15 cellular contexts compared by ENCODE assay signal in the genomic region with DNA sequence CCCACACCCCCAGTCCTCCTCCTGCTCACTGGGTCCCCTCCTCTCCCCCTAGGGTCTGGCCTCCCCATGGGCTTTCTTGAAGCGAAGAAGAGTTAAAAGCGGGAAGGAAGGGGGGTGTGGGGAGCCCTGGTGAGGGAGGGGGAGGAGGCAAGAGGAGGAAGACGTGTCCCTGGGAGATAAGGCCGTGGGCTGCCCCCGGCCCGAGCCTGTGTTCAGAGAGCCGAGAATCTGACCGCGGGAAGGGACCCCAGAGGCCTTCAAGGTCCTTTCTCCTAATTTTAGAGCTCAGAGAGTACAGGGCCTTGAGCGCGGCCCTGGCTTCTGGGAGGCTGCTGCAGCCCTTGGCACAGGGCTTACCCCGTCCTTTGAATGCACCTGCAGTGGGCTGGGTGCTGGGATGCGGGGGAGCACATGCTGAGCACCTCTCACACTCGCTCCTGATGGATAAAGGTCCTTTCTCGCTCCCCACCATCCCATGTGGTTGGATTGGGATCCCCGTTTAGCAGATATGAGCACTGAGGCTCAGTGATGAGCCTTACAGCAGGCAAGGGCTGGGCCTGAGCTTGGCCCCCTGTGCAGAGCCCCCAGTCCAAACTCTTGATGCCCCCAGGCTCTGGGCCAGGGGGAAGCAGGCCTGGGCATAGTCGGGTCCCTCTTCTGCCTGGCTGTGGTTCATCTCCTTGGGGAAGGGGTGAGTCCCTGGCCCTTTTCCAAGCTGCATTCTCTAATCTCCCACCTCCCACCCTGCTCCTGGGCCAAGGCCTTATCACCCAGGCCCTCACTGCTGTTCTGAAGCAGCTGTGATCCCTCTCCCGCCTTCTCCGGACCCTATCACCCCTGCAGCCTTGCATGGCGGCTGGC. TPM values are rescaled to one million over a fixed set of nuclear protein-coding genes. Genes with fewer than 3 reads are reported as not detected.
"Had no signal": no experiment of that assay in that cellular context is flagged by ENCODE, and none has a peak within 500 bp of the region (broad histone marks: within the 10 kb centered on the region; RNA-seq: fewer than 3 reads in every experiment).

No MANE protein-coding gene starts in this region.

- H3K9me3 ChIP-seq: sigmoid colon had no signal

- DNase-seq: activated CD4-positive, alpha-beta T cell treated with anti-CD3 and anti-CD28 coated beads, Interleukin-2, amount 10 ng/mL, durations not matched to agents 7 days and 5 days; activated CD8-positive, alpha-beta memory T cell treated with anti-CD3 and anti-CD28 coated beads, Interleukin-2, amount 50 U/mL, for 4 hours; activated naive CD4-positive, alpha-beta T cell treated with anti-CD3 and anti-CD28 coated beads, Interleukin-2, amount 10 ng/mL, durations not matched to agents 7 days and 5 days; activated T-cell treated with anti-CD3 and anti-CD28 coated beads, Interleukin-2, amount 50 U/mL, for 4 hours; foreskin melanocyte; sigmoid colon; stimulated activated naive B cell treated with anti-CD40 and anti-IgM and Interleukin-4, amounts not matched to agents 10 μg/mL and 1 μg/mL and 100 μg/mL, for 72 hours had no signal

- H3K4me3 ChIP-seq: coronary artery, lung, sigmoid colon had no signal

- H3K36me3 Mint-ChIP-seq: natural killer cell treated with Interleukin-12 subunit alpha and Interleukin-12 subunit beta and Interleukin-15 and Interleukin-18, amount 100 ng/mL, for 72 hours; stimulated activated naive B cell treated with anti-CD40 and anti-IgM and Interleukin-4, amounts not matched to agents 10 μg/mL and 1 μg/mL and 100 μg/mL, for 72 hours had no signal

- H3K27ac ChIP-seq: coronary artery, sigmoid colon had no signal

- H3K36me3 ChIP-seq: sigmoid colon had no signal

- H3K27ac Mint-ChIP-seq: activated CD4-positive, alpha-beta T cell treated with anti-CD3 and anti-CD28 coated beads, Interleukin-2, amount 10 ng/mL, durations not matched to agents 7 days and 5 days; activated naive CD4-positive, alpha-beta T cell treated with anti-CD3 and anti-CD28 coated beads, Interleukin-2, amount 10 ng/mL, durations not matched to agents 7 days and 5 days; natural killer cell treated with Interleukin-12 subunit alpha and Interleukin-12 subunit beta and Interleukin-15 and Interleukin-18, amount 100 ng/mL, for 72 hours; stimulated activated naive B cell treated with anti-CD40 and anti-IgM and Interleukin-4, amounts not matched to agents 10 μg/mL and 1 μg/mL and 100 μg/mL, for 72 hours; T-helper 2 cell treated with Interferon-gamma antibody and Interleukin-4, amounts not matched to agents 5 μg/mL and 100 μg/mL, for 36 hours had no signal

- ATAC-seq: activated CD4-positive, CD25-positive, alpha-beta regulatory T cell treated with anti-CD3 and anti-CD28 coated beads, Interleukin-2, amount 50 U/mL, for 24 hours; activated T-cell treated with anti-CD3 and anti-CD28 coated beads, Interleukin-2, amount 50 U/mL, for 4 hours; natural killer cell treated with Interleukin-12 subunit alpha and Interleukin-12 subunit beta and Interleukin-15 and Interleukin-18, amount 100 ng/mL, for 72 hours; stimulated activated naive B cell treated with anti-CD40 and anti-IgM and Interleukin-4, amounts not matched to agents 10 μg/mL and 1 μg/mL and 100 μg/mL, for 72 hours had no signal

- H3K4me1 ChIP-seq: sigmoid colon had no signal

- H3K9me3 Mint-ChIP-seq: activated CD4-positive, alpha-beta T cell treated with anti-CD3 and anti-CD28 coated beads, Interleukin-2, amount 10 ng/mL, durations not matched to agents 7 days and 5 days; activated naive CD4-positive, alpha-beta T cell treated with anti-CD3 and anti-CD28 coated beads, Interleukin-2, amount 10 ng/mL, durations not matched to agents 7 days and 5 days; activated T-cell treated with anti-CD3 and anti-CD28 coated beads, Interleukin-2, amount 50 U/mL, for 4 hours; central memory CD8-positive, alpha-beta T cell; natural killer cell treated with Interleukin-12 subunit alpha and Interleukin-12 subunit beta and Interleukin-15 and Interleukin-18, amount 100 ng/mL, for 72 hours; stimulated activated naive B cell treated with anti-CD40 and anti-IgM and Interleukin-4, amounts not matched to agents 10 μg/mL and 1 μg/mL and 100 μg/mL, for 72 hours; T-helper 2 cell treated with Interferon-gamma antibody and Interleukin-4, amounts not matched to agents 5 μg/mL and 100 μg/mL, for 36 hours had no signal

RNA-seq across cellular contexts. Expression of gene GFI1B, which starts 5.9 kb away (rescaled TPM):
- total RNA-seq: activated CD4-positive, alpha-beta T cell treated with anti-CD3 and anti-CD28 coated beads, Interleukin-2, amount 10 ng/mL, durations not matched to agents 7 days and 5 days; aorta; epithelial cell of proximal tubule had no signal
